21 cellular contexts compared by ENCODE assay signal in the genomic region with DNA sequence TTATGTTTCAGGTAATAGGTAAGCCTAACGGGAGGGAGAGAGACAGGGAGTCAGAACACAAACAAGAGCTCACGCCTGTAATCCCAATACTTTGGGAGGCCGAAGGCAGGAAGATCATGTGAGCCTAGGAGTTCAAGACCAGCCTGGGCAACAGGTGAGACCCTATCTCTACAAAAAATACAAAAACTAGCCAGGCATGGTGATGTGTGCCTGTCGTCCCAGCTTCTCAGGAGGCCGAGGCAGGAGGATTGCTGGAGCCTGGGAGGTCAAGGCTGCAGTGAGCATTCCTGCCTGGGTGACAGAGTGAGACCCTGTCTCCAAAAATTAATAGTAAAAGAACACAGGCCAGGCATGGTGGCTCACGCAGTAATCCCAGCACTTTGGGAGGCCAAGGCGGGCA. TPM values are rescaled to one million over a fixed set of nuclear protein-coding genes. Genes with fewer than 3 reads are reported as not detected.
DNase-seq lines count a peak whose midpoint lies in the region; ATAC-seq and TF ChIP-seq lines count a peak whose summit lies in the region.
"Had no signal": no experiment of that assay in that cellular context is flagged by ENCODE, and none has a peak within 500 bp of the region (broad histone marks: within the 10 kb centered on the region; RNA-seq: fewer than 3 reads in every experiment).

No MANE protein-coding gene starts in this region.

- H3F3A ChIP-seq in MM.1S (ENCODE audit: insufficient read depth, low read length) = peaks cover 28% of the 10 kb centered on the region
- H3F3A ChIP-seq in neural progenitor cell (ENCODE audit: low read depth) = peaks cover 51% of the 10 kb centered on the region

- peaks cover 80% of the 10 kb centered on the region for H4K20me1 ChIP-seq in MM.1S (ENCODE audit: insufficient read depth, low read length)
- peaks cover 100% of the 10 kb centered on the region for H4K20me1 ChIP-seq in neural progenitor cell (ENCODE audit: low read depth)

- intact Hi-C loops in esophagus muscularis mucosa (cut with DNase I) = no loop called here
- intact Hi-C loops in sigmoid colon (cut with DNase I) = no loop called here

- H3K4me1 Mint-ChIP-seq in activated naive CD8-positive, alpha-beta T cell (ENCODE audit: low read depth) = peaks cover 70% of the 10 kb centered on the region
- H3K4me1 Mint-ChIP-seq in activated naive CD8-positive, alpha-beta T cell treated with anti-CD3 and anti-CD28 coated beads, Interleukin-2, amount 50 U/mL, for 24 hours = peaks cover 77% of the 10 kb centered on the region
- H3K4me1 Mint-ChIP-seq in neural progenitor cell = peaks cover 30% of the 10 kb centered on the region

- TF ChIP-seq EP300 in esophagus muscularis mucosa (IDR thresholded peaks at IDR 0.05) (no peak), sigmoid colon (IDR thresholded peaks at IDR 0.05) (no peak)

- no peaks in the 10 kb centered on the region for H3K9me2 ChIP-seq in MM.1S (replicated peaks; ENCODE audit: insufficient read depth, low read length)

- no peaks in the 10 kb centered on the region for H3K27me3 Mint-ChIP-seq in activated naive CD8-positive, alpha-beta T cell
- no peaks in the 10 kb centered on the region for H3K27me3 Mint-ChIP-seq in activated naive CD8-positive, alpha-beta T cell treated with anti-CD3 and anti-CD28 coated beads, Interleukin-2, amount 50 U/mL, for 24 hours
- H3K27me3 Mint-ChIP-seq in neural progenitor cell (ENCODE audit: insufficient read depth, low read depth) = no peaks in the 10 kb centered on the region

- H3K36me3 ChIP-seq in MM.1S (replicated peaks; ENCODE audit: insufficient read depth, low read length) = no peaks in the 10 kb centered on the region
- peaks cover 0 to 14% (median 4%) of the 10 kb centered on the region in 4 donors for H3K36me3 ChIP-seq in esophagus muscularis mucosa
- no peaks in the 10 kb centered on the region for H3K36me3 ChIP-seq in sigmoid colon
- no peaks in the 10 kb centered on the region for H3K36me3 ChIP-seq in neural progenitor cell
- H3K36me3 ChIP-seq: uterus had no signal

- ATAC-seq in activated naive CD8-positive, alpha-beta T cell treated with anti-CD3 and anti-CD28 coated beads, Interleukin-2, amount 50 U/mL, for 24 hours = no peak
- ATAC-seq: K562, left colon had no signal

- H3K27ac ChIP-seq in MM.1S (ENCODE audit: low read length) (peak overlapping the region; percentile 7; the same call in 1 of the 2 replicates), esophagus muscularis mucosa (replicated peaks in 1 of 4) (peak overlapping the region in 3 of 4 donors; percentile 15 to 50 (median 38)), sigmoid colon (peak overlapping the region in 3 of 4 donors; percentile 17 to 83 (median 79)), neural progenitor cell (no peak overlapping the region)
- H3K27ac ChIP-seq: suprapubic skin had no signal

- TF ChIP-seq POLR2A in esophagus muscularis mucosa (IDR thresholded peaks at IDR 0.05; ENCODE audit: low read depth) (no peak), sigmoid colon (IDR thresholded peaks at IDR 0.05) (no peak)

- H3K27ac Mint-ChIP-seq in activated naive CD8-positive, alpha-beta T cell = peak overlapping the region; percentile 75
- H3K27ac Mint-ChIP-seq in activated naive CD8-positive, alpha-beta T cell treated with anti-CD3 and anti-CD28 coated beads, Interleukin-2, amount 50 U/mL, for 24 hours = no peak overlapping the region
- no peak overlapping the region for H3K27ac Mint-ChIP-seq in neural progenitor cell

- no peaks in the 10 kb centered on the region for H3K9me3 Mint-ChIP-seq in activated naive CD8-positive, alpha-beta T cell (ENCODE audit: low read depth)
- H3K9me3 Mint-ChIP-seq in activated naive CD8-positive, alpha-beta T cell treated with anti-CD3 and anti-CD28 coated beads, Interleukin-2, amount 50 U/mL, for 24 hours = no peaks in the 10 kb centered on the region
- H3K9me3 Mint-ChIP-seq in neural progenitor cell = no peaks in the 10 kb centered on the region
- H3K9me3 Mint-ChIP-seq: CD14-positive monocyte, nephron had no signal

- H3K4me2 ChIP-seq in MM.1S (ENCODE audit: low read depth, low read length) (peak overlapping the region; percentile 14; the same call in 1 of the 2 replicates), neural progenitor cell (no peak overlapping the region)

- H3K9me3 ChIP-seq in MM.1S (replicated peaks; ENCODE audit: insufficient read depth, low read length) (no peaks in the 10 kb centered on the region), esophagus muscularis mucosa (no peaks in the 10 kb centered on the region), sigmoid colon (no peaks in the 10 kb centered on the region), neural progenitor cell (ENCODE audit: low read depth) (no peaks in the 10 kb centered on the region)
- H3K9me3 ChIP-seq: suprapubic skin, uterus had no signal

- no peaks in the 10 kb centered on the region for H3K36me3 Mint-ChIP-seq in activated naive CD8-positive, alpha-beta T cell
- peaks cover 29% of the 10 kb centered on the region for H3K36me3 Mint-ChIP-seq in activated naive CD8-positive, alpha-beta T cell treated with anti-CD3 and anti-CD28 coated beads, Interleukin-2, amount 50 U/mL, for 24 hours (ENCODE audit: low read depth)
- H3K36me3 Mint-ChIP-seq in neural progenitor cell = peaks cover 20% of the 10 kb centered on the region

- 86% methylated on average over 7 of the region's 7 CpGs for WGBS in esophagus muscularis mucosa
- 85 to 92% methylated on average over 7 of the region's 7 CpGs for WGBS in sigmoid colon, 2 donors

- no peak overlapping the region for H2AFZ ChIP-seq in MM.1S (ENCODE audit: low read length)
- H2AFZ ChIP-seq in neural progenitor cell (replicated peaks) = no peak overlapping the region

- peak overlapping the region; percentile 25 for H3K4me3 Mint-ChIP-seq in activated naive CD8-positive, alpha-beta T cell
- no peak overlapping the region for H3K4me3 Mint-ChIP-seq in activated naive CD8-positive, alpha-beta T cell treated with anti-CD3 and anti-CD28 coated beads, Interleukin-2, amount 50 U/mL, for 24 hours
- no peak overlapping the region for H3K4me3 Mint-ChIP-seq in neural progenitor cell
- H3K4me3 Mint-ChIP-seq: CD14-positive monocyte, nephron had no signal

- H3K4me1 ChIP-seq in MM.1S (ENCODE audit: low read length) (peaks cover 71% of the 10 kb centered on the region), esophagus muscularis mucosa (peaks cover 93 to 100% (median 100%) of the 10 kb centered on the region in 4 donors), sigmoid colon (peaks cover 0 to 100% (median 93%) of the 10 kb centered on the region in 4 donors), neural progenitor cell (no peaks in the 10 kb centered on the region)

- H3K27me3 ChIP-seq in MM.1S (replicated peaks; ENCODE audit: insufficient read depth, low read length) = no peaks in the 10 kb centered on the region
- H3K27me3 ChIP-seq in esophagus muscularis mucosa = no peaks in the 10 kb centered on the region
- no peaks in the 10 kb centered on the region for H3K27me3 ChIP-seq in sigmoid colon
- H3K27me3 ChIP-seq in neural progenitor cell = no peaks in the 10 kb centered on the region
- H3K27me3 ChIP-seq: suprapubic skin, uterus had no signal

- no peak for DNase-seq in activated naive CD8-positive, alpha-beta T cell treated with anti-CD3 and anti-CD28 coated beads, Interleukin-2, amount 50 U/mL, for 24 hours
- DNase-seq in MM.1S (no peak), esophagus muscularis mucosa (ENCODE audit: extremely low spot score) (no peak), sigmoid colon (no peak), DMS114 treated with DMSO at 0.1 percent for 48 hours (lab: John Stamatoyannopoulos, UW; ENCODE audit: unreplicated experiment) (no peak), RKO (ENCODE audit: low spot score) (no peak), neural progenitor cell (ENCODE audit: low spot score) (no peak)
- DNase-seq: activated CD4-positive, CD25-positive, alpha-beta regulatory T cell; amniotic stem cell; DMS 273 treated with DMSO at 0.1 percent for 48 hours; left colon; mesendoderm; NCI-H2171 treated with DMSO at 0.1 percent for 48 hours; NCI-H526 treated with DMSO at 0.1 percent for 48 hours; T-helper 9 cell; uterus had no signal

- H3K79me2 ChIP-seq in MM.1S (ENCODE audit: low read length) (peaks cover 100% of the 10 kb centered on the region), neural progenitor cell (ENCODE audit: low read depth) (peaks cover 100% of the 10 kb centered on the region)

- no peak overlapping the region for H3K9ac ChIP-seq in MM.1S (ENCODE audit: low read length)
- no peak overlapping the region for H3K9ac ChIP-seq in neural progenitor cell

- no peak for TF ChIP-seq CTCF in MM.1S (IDR thresholded peaks at IDR 0.05; ENCODE audit: low read length)
- TF ChIP-seq CTCF in esophagus muscularis mucosa (IDR thresholded peaks at IDR 0.05) = no peak
- no peak for TF ChIP-seq CTCF in sigmoid colon (IDR thresholded peaks at IDR 0.05)
- TF ChIP-seq CTCF in neural progenitor cell (IDR thresholded peaks at IDR 0.05) = no peak

- H3K4me3 ChIP-seq in MM.1S (ENCODE audit: low read length) = no peak overlapping the region
- H3K4me3 ChIP-seq in esophagus muscularis mucosa = no peak overlapping the region
- no peak overlapping the region for H3K4me3 ChIP-seq in sigmoid colon
- no peak overlapping the region for H3K4me3 ChIP-seq in neural progenitor cell
- H3K4me3 ChIP-seq: K562, suprapubic skin, uterus had no signal

RNA-seq across cellular contexts. Expression of a gene that starts 27.4 kb away (rescaled TPM):
- total RNA-seq in esophagus muscularis mucosa = 100 to 1,000 TPM; 329 to 408 (median 364) TPM
- total RNA-seq in sigmoid colon = 100 to 1,000 TPM; 353 to 507 (median 431) TPM
- polyA plus RNA-seq in sigmoid colon = 100 to 1,000 TPM; 312 to 440 (median 350) TPM
- 1,602 and 2,181 TPM in 2 replicates for total RNA-seq in neural progenitor cell (ENCODE audit: low replicate concordance)
